In the genomic region with DNA sequence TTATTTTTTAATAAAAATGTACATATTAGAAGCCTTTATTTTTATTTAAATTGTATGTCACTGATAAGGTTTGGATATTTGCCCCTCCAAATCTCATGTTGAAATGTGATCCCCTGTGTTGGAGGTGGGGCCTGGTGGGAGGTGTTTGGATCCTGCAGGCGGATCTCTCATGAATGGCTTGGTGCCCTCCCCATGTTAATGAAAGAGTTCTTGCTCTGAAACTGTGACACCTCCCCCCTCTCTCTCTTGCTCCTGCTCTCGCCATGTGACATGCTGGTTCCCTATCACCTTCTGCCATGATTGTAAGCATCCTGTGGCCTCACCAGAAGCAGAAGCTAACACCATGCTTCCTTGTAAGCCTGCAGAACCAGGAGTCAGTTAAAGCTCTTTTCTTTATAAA, we compare ENCODE assay signal across 33 cellular contexts. TPM values are rescaled to one million over a fixed set of nuclear protein-coding genes. Genes with fewer than 3 reads are reported as not detected.
"Had no signal": no experiment of that assay in that cellular context is flagged by ENCODE, and none has a peak within 500 bp of the region (broad histone marks: within the 10 kb centered on the region; RNA-seq: fewer than 3 reads in every experiment).

No MANE protein-coding gene starts in this region.

- ATAC-seq: activated CD4-positive, alpha-beta T cell treated with anti-CD3 and anti-CD28 coated beads for 36 hours; activated CD4-positive, CD25-positive, alpha-beta regulatory T cell treated with anti-CD3 and anti-CD28 coated beads, Interleukin-2, amount 50 U/mL, for 24 hours; activated T-cell treated with anti-CD3 and anti-CD28 coated beads, Interleukin-2, amount 50 U/mL, for 4 hours; PC-3 had no signal

- H3K27me3 ChIP-seq: brain microvascular endothelial cell, Peyer's patch had no signal

- H3K4me2 ChIP-seq: SK-N-SH had no signal

- H3K9me3 ChIP-seq: Peyer's patch, SJSA1, SK-N-SH had no signal

- H3K4me1 Mint-ChIP-seq: activated CD4-positive, alpha-beta T cell treated with anti-CD3 and anti-CD28 coated beads for 36 hours; activated CD4-positive, alpha-beta T cell treated with anti-CD3 and anti-CD28 coated beads, Interleukin-2, amount 10 ng/mL, durations not matched to agents 7 days and 5 days; activated naive CD8-positive, alpha-beta T cell treated with anti-CD3 and anti-CD28 coated beads for 36 hours had no signal

- H3K36me3 ChIP-seq: brain microvascular endothelial cell, Peyer's patch, SJSA1 had no signal

- H3K4me3 Mint-ChIP-seq: activated CD4-positive, alpha-beta memory T cell treated with anti-CD3 and anti-CD28 coated beads for 36 hours; activated CD4-positive, alpha-beta T cell treated with anti-CD3 and anti-CD28 coated beads for 36 hours; activated CD4-positive, alpha-beta T cell treated with anti-CD3 and anti-CD28 coated beads, Interleukin-2, amount 10 ng/mL, durations not matched to agents 7 days and 5 days; activated naive CD8-positive, alpha-beta T cell treated with anti-CD3 and anti-CD28 coated beads for 36 hours; activated T-cell treated with anti-CD3 and anti-CD28 coated beads, Interleukin-2, amount 50 U/mL, for 4 hours; T-helper 1 cell treated with Interleukin-12 subunit alpha and Interleukin-12 subunit beta and Interleukin-4 antibody, amounts not matched to agents 30 μg/mL and 1 μg/mL, for 36 hours; T-helper 2 cell treated with Interferon-gamma antibody and Interleukin-4, amounts not matched to agents 5 μg/mL and 100 μg/mL, for 36 hours had no signal

- H3K4me1 ChIP-seq: Peyer's patch, SJSA1 had no signal

- H3K9me2 ChIP-seq: SK-N-SH had no signal

- H3K36me3 Mint-ChIP-seq: activated CD4-positive, alpha-beta memory T cell treated with anti-CD3 and anti-CD28 coated beads for 36 hours; activated naive CD8-positive, alpha-beta T cell treated with anti-CD3 and anti-CD28 coated beads for 36 hours had no signal

- H3K27ac ChIP-seq: brain microvascular endothelial cell, Peyer's patch, SJSA1 had no signal

- DNase-seq: activated CD4-positive, alpha-beta memory T cell treated with anti-CD3 and anti-CD28 coated beads for 36 hours; activated CD4-positive, alpha-beta T cell treated with anti-CD3 and anti-CD28 coated beads for 36 hours; activated CD4-positive, alpha-beta T cell treated with anti-CD3 and anti-CD28 coated beads, Interleukin-2, amount 10 ng/mL, durations not matched to agents 7 days and 5 days; activated CD8-positive, alpha-beta memory T cell treated with anti-CD3 and anti-CD28 coated beads, Interleukin-2, amount 50 U/mL, for 4 hours; activated effector memory CD4-positive, alpha-beta T cell treated with anti-CD3 and anti-CD28 coated beads, Interleukin-2, amount 50 U/mL, for 16 hours; activated naive CD4-positive, alpha-beta T cell; activated naive CD4-positive, alpha-beta T cell treated with anti-CD3 and anti-CD28 coated beads, Interleukin-2, amount 50 U/mL, for 16 hours; activated naive CD8-positive, alpha-beta T cell treated with anti-CD3 and anti-CD28 coated beads for 36 hours; activated T-cell treated with anti-CD3 and anti-CD28 coated beads for 4 hours; activated T-cell treated with anti-CD3 and anti-CD28 coated beads, Interleukin-2, amount 50 U/mL, for 4 hours; amniotic stem cell; aorta; brain microvascular endothelial cell; central memory CD4-positive, alpha-beta T cell; NCI-H1105; NCI-H1417 treated with DMSO at 0.1 percent for 48 hours; NCI-H187 treated with DMSO at 0.1 percent for 48 hours; NCI-H2081 treated with DMSO at 0.1 percent for 48 hours; NCI-H226; NCI-H446 treated with DMSO at 0.1 percent for 48 hours; NCI-H524; NCI-H69; NK-92 treated with Interleukin-12 subunit alpha and Interleukin-12 subunit beta, amount 100 ng/mL, for 24 hours; PC-3; Peyer's patch; RPMI8226; SHP77 treated with DMSO at 0.1 percent for 48 hours; SK-N-SH had no signal

- H3K27ac Mint-ChIP-seq: activated CD4-positive, alpha-beta memory T cell treated with anti-CD3 and anti-CD28 coated beads for 36 hours; activated CD4-positive, alpha-beta T cell treated with anti-CD3 and anti-CD28 coated beads for 36 hours; activated CD4-positive, alpha-beta T cell treated with anti-CD3 and anti-CD28 coated beads, Interleukin-2, amount 10 ng/mL, durations not matched to agents 7 days and 5 days; activated naive CD8-positive, alpha-beta T cell treated with anti-CD3 and anti-CD28 coated beads for 36 hours; T-helper 1 cell treated with Interleukin-12 subunit alpha and Interleukin-12 subunit beta and Interleukin-4 antibody, amounts not matched to agents 30 μg/mL and 1 μg/mL, for 36 hours; T-helper 2 cell treated with Interferon-gamma antibody and Interleukin-4, amounts not matched to agents 5 μg/mL and 100 μg/mL, for 36 hours had no signal

- H3K4me3 ChIP-seq: Peyer's patch, SJSA1 had no signal

- H3K9me3 Mint-ChIP-seq: activated CD4-positive, alpha-beta memory T cell treated with anti-CD3 and anti-CD28 coated beads for 36 hours; activated CD4-positive, alpha-beta T cell treated with anti-CD3 and anti-CD28 coated beads, Interleukin-2, amount 10 ng/mL, durations not matched to agents 7 days and 5 days; activated T-cell treated with anti-CD3 and anti-CD28 coated beads, Interleukin-2, amount 50 U/mL, for 4 hours; T-helper 1 cell treated with Interleukin-12 subunit alpha and Interleukin-12 subunit beta and Interleukin-4 antibody, amounts not matched to agents 30 μg/mL and 1 μg/mL, for 36 hours; T-helper 2 cell treated with Interferon-gamma antibody and Interleukin-4, amounts not matched to agents 5 μg/mL and 100 μg/mL, for 36 hours had no signal

- H3K27me3 Mint-ChIP-seq: activated CD4-positive, alpha-beta memory T cell treated with anti-CD3 and anti-CD28 coated beads for 36 hours; activated CD4-positive, alpha-beta T cell treated with anti-CD3 and anti-CD28 coated beads for 36 hours; activated CD4-positive, alpha-beta T cell treated with anti-CD3 and anti-CD28 coated beads, Interleukin-2, amount 10 ng/mL, durations not matched to agents 7 days and 5 days had no signal

RNA-seq across cellular contexts. Expression of gene AGTR1, which starts 13.0 kb away (rescaled TPM):
- total RNA-seq: activated CD4-positive, alpha-beta memory T cell treated with anti-CD3 and anti-CD28 coated beads for 36 hours; activated CD4-positive, alpha-beta T cell treated with anti-CD3 and anti-CD28 coated beads for 36 hours; activated CD4-positive, alpha-beta T cell treated with anti-CD3 and anti-CD28 coated beads, Interleukin-2, amount 10 ng/mL, durations not matched to agents 7 days and 5 days; activated naive CD8-positive, alpha-beta T cell treated with anti-CD3 and anti-CD28 coated beads for 36 hours; activated T-cell treated with anti-CD3 and anti-CD28 coated beads, Interleukin-2, amount 50 U/mL, for 4 hours; M059J; SJSA1 had no signal
